Comparison of ENCODE assay signal across 1 cellular context in genomic region chr5:144203750-144204596, GRCh38.
TF ChIP-seq lines count a peak whose summit lies in the region.

No MANE protein-coding gene starts in this region.

TF ChIP-seq in WTC11, 78 proteins besides CTCF, POLR2A, EP300 and RAD21 (continued from another document):
- TF ChIP-seq OVOL2 (CRISPR knock-in tag; IDR thresholded peaks at IDR 0.05; ENCODE audit: borderline replicate concordance) (no peak), SMAD3 (CRISPR knock-in tag; IDR thresholded peaks at IDR 0.05; ENCODE audit: borderline replicate concordance) (no peak), GABPB1 (CRISPR knock-in tag; IDR thresholded peaks at IDR 0.05) (no peak), ZNF512 (CRISPR knock-in tag; IDR thresholded peaks at IDR 0.05; ENCODE audit: borderline replicate concordance) (no peak), NR1H2 (CRISPR knock-in tag; IDR thresholded peaks at IDR 0.05) (no peak)
